Comparison of ENCODE assay signal across 22 cellular contexts in genomic region chr2:74197049-74197448, GRCh38. TPM values are rescaled to one million over a fixed set of nuclear protein-coding genes. Genes with fewer than 3 reads are reported as not detected.
DNase-seq lines count a peak whose midpoint lies in the region; ATAC-seq and TF ChIP-seq lines count a peak whose summit lies in the region.
"Had no signal": no experiment of that assay in that cellular context is flagged by ENCODE, and none has a peak within 500 bp of the region (broad histone marks: within the 10 kb centered on the region; RNA-seq: fewer than 3 reads in every experiment).

No MANE protein-coding gene starts in this region.

- no peaks in the 10 kb centered on the region for H3K36me3 ChIP-seq in CD4-positive, CD25-positive, alpha-beta regulatory T cell (ENCODE audit: control insufficient read depth, insufficient read depth, low read length)
- H3K36me3 ChIP-seq in MM.1S (replicated peaks; ENCODE audit: insufficient read depth, low read length) (no peaks in the 10 kb centered on the region; the same call in 1 of the 2 replicates), gastrocnemius medialis (no peaks in the 10 kb centered on the region)
- H3K36me3 ChIP-seq: ovary, stomach, upper lobe of right lung had no signal

- POLR2A ChIA-PET in T-cell (lab: Charles Lee): interaction anchor here in 1 of 2 donors (1.3 kb wide), 1 partner anchor 19 kb away, joined by 3 read pairs; the partner anchor contains the start of gene MOB1A

- H4K20me1 ChIP-seq in MM.1S (ENCODE audit: insufficient read depth, low read length): 0 out of 2 replicates have a peak, but pooled peaks cover 8% of the 10 kb centered on the region

- no peak for ATAC-seq in CD4-positive, CD25-positive, alpha-beta regulatory T cell (ENCODE audit: low read depth in 2 of 2)
- ATAC-seq in T-cell (replicated peaks in 1 of 4) (no peak), gastrocnemius medialis (no peak)
- ATAC-seq: activated CD4-positive, CD25-positive, alpha-beta regulatory T cell treated with anti-CD3 and anti-CD28 coated beads, Interleukin-2, amount 50 U/mL, for 24 hours; GM12878; upper lobe of right lung had no signal

- H3K4me3 ChIP-seq in CD4-positive, CD25-positive, alpha-beta regulatory T cell (ENCODE audit: low read depth, low read length): no peak overlapping the region
- H3K4me3 ChIP-seq in MM.1S (ENCODE audit: low read length) (no peak overlapping the region), gastrocnemius medialis (no peak overlapping the region)
- H3K4me3 ChIP-seq: hepatocyte, lung, ovary, SJSA1, stomach, upper lobe of right lung had no signal

- TF ChIP-seq CTCF in MM.1S (IDR thresholded peaks at IDR 0.05; ENCODE audit: low read length): no peak
- TF ChIP-seq CTCF in gastrocnemius medialis (IDR thresholded peaks at IDR 0.05 in 4 of 5, conservative IDR thresholded peaks at IDR 0.05 in 1 of 5): no peak

- CTCF ChIA-PET in T-cell (lab: Charles Lee): interaction anchor here in 1 of 2 donors (0.6 to 3.7 kb wide), 3 partner anchors 14 to 416 kb away, joined by 3 to 27 read pairs (median 3); partner anchors contain the start of gene MOB1A

- H3K4me3 Mint-ChIP-seq in T-helper 2 cell treated with Interferon-gamma antibody and Interleukin-4, amounts not matched to agents 5 μg/mL and 100 μg/mL, for 36 hours: peak overlapping the region; percentile 26
- H3K4me3 Mint-ChIP-seq in CD4-positive, CD25-positive, alpha-beta regulatory T cell: peak overlapping the region in 3 of 4 donors; percentile 16 to 61 (median 53)
- H3K4me3 Mint-ChIP-seq in T-cell: peak overlapping the region in 2 of 3 donors; percentile 31 to 94

- DNase-seq in T-helper 2 cell treated with Interferon-gamma antibody and Interleukin-4, amounts not matched to agents 5 μg/mL and 100 μg/mL, for 36 hours (ENCODE audit: low spot score): no peak
- no peak for DNase-seq in T-helper 2 cell
- no peak for DNase-seq in CD4-positive, CD25-positive, alpha-beta regulatory T cell
- DNase-seq in T-cell: no peak
- peak; percentile 33 to 54 for DNase-seq in erythroblast (lab: John Stamatoyannopoulos, UW)
- no peak for DNase-seq in MM.1S
- DNase-seq in gastrocnemius medialis: no peak
- no peak for DNase-seq in foreskin melanocyte
- DNase-seq: 8988T, GF-D8, HCEC 1CT, NCI-H2227 treated with DMSO at 0.1 percent for 48 hours, ovary, stomach, T1000, upper lobe of right lung had no signal

- peaks cover 36% of the 10 kb centered on the region for H3K79me2 ChIP-seq in MM.1S (ENCODE audit: low read length)

- H3K27me3 ChIP-seq in CD4-positive, CD25-positive, alpha-beta regulatory T cell (ENCODE audit: control insufficient read depth, insufficient read depth, low read length): no peaks in the 10 kb centered on the region
- no peaks in the 10 kb centered on the region for H3K27me3 ChIP-seq in MM.1S (replicated peaks; ENCODE audit: insufficient read depth, low read length)
- no peaks in the 10 kb centered on the region for H3K27me3 ChIP-seq in gastrocnemius medialis
- H3K27me3 ChIP-seq: hepatocyte, ovary, SJSA1, stomach, upper lobe of right lung had no signal

- peaks cover 24% of the 10 kb centered on the region for H3K4me1 ChIP-seq in CD4-positive, CD25-positive, alpha-beta regulatory T cell (ENCODE audit: control insufficient read depth, insufficient read depth, low read length, poor library complexity, severe bottlenecking)
- H3K4me1 ChIP-seq in MM.1S (ENCODE audit: low read length) (peaks cover 22% of the 10 kb centered on the region), gastrocnemius medialis (peaks cover 25 to 26% of the 10 kb centered on the region in 2 donors)

- H2AFZ ChIP-seq in MM.1S (ENCODE audit: low read length): no peak overlapping the region

- intact Hi-C loops in gastrocnemius medialis (cut with DNase I; ENCODE audit: low total_unique reads): loop anchor here (10.0 kb wide), 1 partner anchor 258 kb away; the partner anchor contains the start of genes INO80B and WBP1

- peaks cover 24% of the 10 kb centered on the region for H3K36me3 Mint-ChIP-seq in T-helper 2 cell treated with Interferon-gamma antibody and Interleukin-4, amounts not matched to agents 5 μg/mL and 100 μg/mL, for 36 hours (ENCODE audit: low read depth)
- H3K36me3 Mint-ChIP-seq in CD4-positive, CD25-positive, alpha-beta regulatory T cell: no peaks in the 10 kb centered on the region
- H3K36me3 Mint-ChIP-seq in T-cell: no peaks in the 10 kb centered on the region

- H3K27ac ChIP-seq in CD4-positive, CD25-positive, alpha-beta regulatory T cell (ENCODE audit: insufficient read depth, low read length, poor library complexity, severe bottlenecking): no peak overlapping the region
- H3K27ac ChIP-seq in MM.1S (ENCODE audit: low read length): no peak overlapping the region
- no peak overlapping the region for H3K27ac ChIP-seq in gastrocnemius medialis
- H3K27ac ChIP-seq: ovary, SJSA1, upper lobe of right lung had no signal

- TF ChIP-seq POLR2A in erythroblast (IDR thresholded peaks at IDR 0.05; ENCODE audit: low read length) (no peak), gastrocnemius medialis (IDR thresholded peaks at IDR 0.05) (no peak)

- H3K9ac ChIP-seq in MM.1S (ENCODE audit: low read length): no peak overlapping the region

- peaks cover 2% of the 10 kb centered on the region for H3K27me3 Mint-ChIP-seq in T-helper 2 cell treated with Interferon-gamma antibody and Interleukin-4, amounts not matched to agents 5 μg/mL and 100 μg/mL, for 36 hours (ENCODE audit: low read depth)
- H3K27me3 Mint-ChIP-seq in CD4-positive, CD25-positive, alpha-beta regulatory T cell: peaks cover 16% of the 10 kb centered on the region
- no peaks in the 10 kb centered on the region for H3K27me3 Mint-ChIP-seq in T-cell
- H3K27me3 Mint-ChIP-seq: dendritic cell treated with granulocyte-macrophage colony-stimulating factor and Interleukin-4, amounts not matched to agents 40 ng/mL and 50 ng/mL, for 4 days had no signal

- H3K9me3 Mint-ChIP-seq in T-helper 2 cell treated with Interferon-gamma antibody and Interleukin-4, amounts not matched to agents 5 μg/mL and 100 μg/mL, for 36 hours: no peaks in the 10 kb centered on the region
- no peaks in the 10 kb centered on the region for H3K9me3 Mint-ChIP-seq in CD4-positive, CD25-positive, alpha-beta regulatory T cell
- no peaks in the 10 kb centered on the region for H3K9me3 Mint-ChIP-seq in T-cell
- H3K9me3 Mint-ChIP-seq: dendritic cell treated with granulocyte-macrophage colony-stimulating factor and Interleukin-4, amounts not matched to agents 40 ng/mL and 50 ng/mL, for 4 days had no signal

- H3K4me2 ChIP-seq in MM.1S (ENCODE audit: low read depth, low read length): no peak overlapping the region

- no peak overlapping the region for H3K27ac Mint-ChIP-seq in T-helper 2 cell treated with Interferon-gamma antibody and Interleukin-4, amounts not matched to agents 5 μg/mL and 100 μg/mL, for 36 hours
- H3K27ac Mint-ChIP-seq in CD4-positive, CD25-positive, alpha-beta regulatory T cell: no peak overlapping the region
- H3K27ac Mint-ChIP-seq in T-cell: peak overlapping the region in 1 of 2 donors; percentile 100

- in situ Hi-C loops in gastrocnemius medialis (cut with MboI; ENCODE audit: low sequenced_read_pairs in 4 of 4): no loop called here

- no peaks in the 10 kb centered on the region for H3K9me2 ChIP-seq in MM.1S (replicated peaks; ENCODE audit: insufficient read depth, low read length)

- no peaks in the 10 kb centered on the region for H3K9me3 ChIP-seq in CD4-positive, CD25-positive, alpha-beta regulatory T cell (ENCODE audit: control insufficient read depth in 2 of 2, low read length in 2 of 2)
- H3K9me3 ChIP-seq in MM.1S (replicated peaks; ENCODE audit: insufficient read depth, low read length) (no peaks in the 10 kb centered on the region), gastrocnemius medialis (no peaks in the 10 kb centered on the region)
- H3K9me3 ChIP-seq: ovary, SJSA1, stomach, upper lobe of right lung had no signal

- peaks cover 39% of the 10 kb centered on the region for H3K4me1 Mint-ChIP-seq in T-helper 2 cell treated with Interferon-gamma antibody and Interleukin-4, amounts not matched to agents 5 μg/mL and 100 μg/mL, for 36 hours (ENCODE audit: low read depth)
- H3K4me1 Mint-ChIP-seq in CD4-positive, CD25-positive, alpha-beta regulatory T cell: peaks cover 22 to 39% (median 31%) of the 10 kb centered on the region in 4 donors
- peaks cover 33 to 37% (median 34%) of the 10 kb centered on the region in 3 donors for H3K4me1 Mint-ChIP-seq in T-cell

- peaks cover 12% of the 10 kb centered on the region for H3F3A ChIP-seq in MM.1S (ENCODE audit: insufficient read depth, low read length)

RNA-seq across cellular contexts. Expression of gene MTHFD2, which starts 1.4 kb away (rescaled TPM):
- 48.1 TPM for total RNA-seq in CD4-positive, CD25-positive, alpha-beta regulatory T cell
- polyA plus RNA-seq in CD4-positive, CD25-positive, alpha-beta regulatory T cell: 10 to 100 TPM; 18.5 to 36.6 (median 26.5) TPM
- total RNA-seq in T-cell: 10 to 100 TPM; 26.3 to 59.3 (median 47.9) TPM
- 10 to 100 TPM; 29.0 to 53.5 (median 32.5) TPM for total RNA-seq in gastrocnemius medialis

RNA-seq across cellular contexts. Expression of gene MOB1A, which starts 18.4 kb away (rescaled TPM):
- 161 TPM for total RNA-seq in CD4-positive, CD25-positive, alpha-beta regulatory T cell
- 100 to 1,000 TPM; 152 to 209 (median 166) TPM for polyA plus RNA-seq in CD4-positive, CD25-positive, alpha-beta regulatory T cell
- total RNA-seq in T-cell: 100 to 1,000 TPM; 131 to 156 (median 138) TPM
- total RNA-seq in gastrocnemius medialis: 10 to 100 TPM; 19.9 to 44.3 (median 35.5) TPM

RNA-seq across cellular contexts. Expression of gene BOLA3, which starts 49.3 kb away (rescaled TPM):
- total RNA-seq in CD4-positive, CD25-positive, alpha-beta regulatory T cell: 12.1 TPM
- 10 to 100 TPM; 60.4 to 76.4 (median 67.3) TPM for polyA plus RNA-seq in CD4-positive, CD25-positive, alpha-beta regulatory T cell
- total RNA-seq in T-cell: 10 to 100 TPM; 13.7 to 16.0 (median 15.5) TPM
- 100 to 1,000 TPM in 1 of 4 donors, 10 to 100 TPM in 3; 32.2 to 114 (median 69.5) TPM for total RNA-seq in gastrocnemius medialis

Comparison
In these comparisons a context has a peak if more than half of its experiments do, and no peak if none do; other contexts are left out.
1. DNase-seq: peak in erythroblast (2 of 2); none in T-helper 2 cell treated with Interferon-gamma antibody and Interleukin-4, amounts not matched to agents 5 μg/mL and 100 μg/mL, for 36 hours (single experiment), T-helper 2 cell (0 of 5), CD4-positive, CD25-positive, alpha-beta regulatory T cell (0 of 3), T-cell (0 of 34), MM.1S (single experiment), gastrocnemius medialis (0 of 2) and foreskin melanocyte (single experiment).
2. Peak in every context shown above with its lines, with median percentiles within 50 percentile points of each other: H3K4me3 Mint-ChIP-seq.